Comparison of ENCODE assay signal across 15 cellular contexts in genomic region chr22:43625242-43625641, GRCh38.
"Had no signal": no experiment of that assay in that cellular context is flagged by ENCODE, and none has a peak within 500 bp of the region (broad histone marks: within the 10 kb centered on the region; RNA-seq: fewer than 3 reads in every experiment).

No MANE protein-coding gene starts in this region.

- H3K27me3 ChIP-seq: adrenal gland, testis had no signal

- FAIRE-seq: keratinocyte, TTC549 had no signal

- H3K9me3 ChIP-seq: adrenal gland, testis had no signal

- H3K27ac ChIP-seq: adrenal gland, testis had no signal

- DNase-seq: activated CD4-positive, alpha-beta T cell treated with anti-CD3 and anti-CD28 coated beads for 36 hours; activated CD4-positive, alpha-beta T cell treated with anti-CD3 and anti-CD28 coated beads, Interleukin-2, amount 50 U/mL, for 48 hours; activated gamma-delta T cell; adrenal gland; effector CD4-positive, alpha-beta T cell; stimulated activated CD4-positive, alpha-beta T cell treated with anti-CD3 and anti-CD28 coated beads, Interleukin-4, amount 100 ng/mL, for 24 hours; testis had no signal

- ATAC-seq: activated CD4-positive, alpha-beta T cell treated with anti-CD3 and anti-CD28 coated beads for 36 hours; activated naive CD4-positive, alpha-beta T cell treated with anti-CD3 and anti-CD28 coated beads, Interleukin-2, amount 50 U/mL, for 72 hours; sciatic nerve; stimulated activated memory B cell treated with anti-CD40 and anti-IgM and Interleukin-4, amounts not matched to agents 10 μg/mL and 1 μg/mL and 100 μg/mL, for 72 hours; WTC11 had no signal

- H3K4me1 ChIP-seq: adrenal gland had no signal

- H3K4me3 ChIP-seq: adrenal gland, lung, smooth muscle cell, testis had no signal

- H3K4me2 ChIP-seq: smooth muscle cell had no signal

- H3K36me3 ChIP-seq: adrenal gland had no signal
